In the genomic region with DNA sequence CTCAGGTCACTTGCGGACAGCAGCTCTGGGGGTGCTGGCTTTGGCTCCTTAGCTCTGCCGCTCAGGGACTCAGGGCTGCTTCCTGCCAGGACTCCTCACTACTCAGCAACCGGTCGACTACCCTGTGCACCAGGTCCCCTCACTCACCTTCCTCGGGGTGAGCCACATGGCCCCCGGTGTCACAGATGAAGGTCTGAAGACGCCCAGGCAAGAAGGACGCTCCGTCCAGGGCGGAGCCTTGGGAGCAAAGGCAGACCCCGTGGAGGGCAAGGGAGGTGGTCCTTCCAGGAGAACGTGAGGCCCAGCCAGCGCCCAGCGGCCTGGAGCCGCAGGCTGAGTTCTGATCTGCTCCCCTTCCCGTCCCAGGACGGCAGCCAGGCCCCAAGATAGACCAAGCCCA, we compare ENCODE assay signal across 17 cellular contexts. TPM values are rescaled to one million over a fixed set of nuclear protein-coding genes. Genes with fewer than 3 reads are reported as not detected.
"Had no signal": no experiment of that assay in that cellular context is flagged by ENCODE, and none has a peak within 500 bp of the region (broad histone marks: within the 10 kb centered on the region; RNA-seq: fewer than 3 reads in every experiment).

No MANE protein-coding gene starts in this region.

- H3K36me3 Mint-ChIP-seq: immature natural killer cell had no signal

- H3K4me3 Mint-ChIP-seq: activated B cell treated with CpG ODN at 0.5 μM for 24 hours; activated CD4-positive, alpha-beta T cell treated with anti-CD3 and anti-CD28 coated beads, Interleukin-2, amount 10 ng/mL, durations not matched to agents 24 days and 14 days; effector memory CD8-positive, alpha-beta T cell; nephron had no signal

- H3K36me3 ChIP-seq: cardiac muscle cell, upper lobe of right lung had no signal

- H3K27ac ChIP-seq: cardiac muscle cell, upper lobe of right lung had no signal

- H3K9me3 ChIP-seq: upper lobe of right lung had no signal

- H3K27ac Mint-ChIP-seq: activated B cell treated with CpG ODN at 0.5 μM for 24 hours; activated CD4-positive, alpha-beta T cell treated with anti-CD3 and anti-CD28 coated beads, Interleukin-2, amount 10 ng/mL, durations not matched to agents 24 days and 14 days; effector memory CD8-positive, alpha-beta T cell had no signal

- DNase-seq: activated B cell treated with CpG ODN at 0.5 μM for 24 hours; activated CD4-positive, alpha-beta T cell treated with anti-CD3 and anti-CD28 coated beads, Interleukin-2, amount 10 ng/mL, durations not matched to agents 24 days and 14 days; activated CD8-positive, alpha-beta memory T cell treated with anti-CD3 and anti-CD28 coated beads for 24 hours; activated naive CD4-positive, alpha-beta T cell treated with Interleukin-2 at 50 U/mL for 16 hours; cortex of kidney; effector memory CD8-positive, alpha-beta T cell; erythroblast; immature natural killer cell; left colon; stimulated activated CD4-positive, alpha-beta T cell treated with anti-CD3 and anti-CD28 coated beads, Interleukin-4, amount 100 ng/mL, for 1 hour; stimulated activated CD8-positive, alpha-beta memory T cell treated with anti-CD3 and anti-CD28 coated beads, Interleukin-4, amount 100 ng/mL, for 48 hours; stimulated activated naive CD8-positive, alpha-beta T cell treated with anti-CD3 and anti-CD28 coated beads, Interleukin-15, Interleukin-2, amounts not matched to agents 100 U/mL and 50 U/mL, for 24 hours; T-helper 2 cell; upper lobe of right lung had no signal

- ATAC-seq: effector memory CD8-positive, alpha-beta T cell; left colon; stimulated activated naive CD8-positive, alpha-beta T cell treated with anti-CD3 and anti-CD28 coated beads, Interleukin-15, Interleukin-2, amounts not matched to agents 100 U/mL and 50 U/mL, for 24 hours; upper lobe of right lung had no signal

- H3K4me3 ChIP-seq: cardiac muscle cell, upper lobe of right lung had no signal

- H3K27me3 ChIP-seq: cardiac muscle cell, upper lobe of right lung had no signal

- H3K9me3 Mint-ChIP-seq: activated B cell treated with CpG ODN at 0.5 μM for 24 hours; activated CD4-positive, alpha-beta T cell treated with anti-CD3 and anti-CD28 coated beads, Interleukin-2, amount 10 ng/mL, durations not matched to agents 24 days and 14 days; effector memory CD8-positive, alpha-beta T cell; immature natural killer cell; nephron had no signal

RNA-seq across cellular contexts. Expression of a gene that starts 32.0 kb away (rescaled TPM):
- total RNA-seq: activated B cell treated with CpG ODN at 0.5 μM for 24 hours; activated CD4-positive, alpha-beta T cell treated with anti-CD3 and anti-CD28 coated beads, Interleukin-2, amount 10 ng/mL, durations not matched to agents 24 days and 14 days; osteoblast had no signal
